ENCODE assay signal across 26 cellular contexts in the genomic region with DNA sequence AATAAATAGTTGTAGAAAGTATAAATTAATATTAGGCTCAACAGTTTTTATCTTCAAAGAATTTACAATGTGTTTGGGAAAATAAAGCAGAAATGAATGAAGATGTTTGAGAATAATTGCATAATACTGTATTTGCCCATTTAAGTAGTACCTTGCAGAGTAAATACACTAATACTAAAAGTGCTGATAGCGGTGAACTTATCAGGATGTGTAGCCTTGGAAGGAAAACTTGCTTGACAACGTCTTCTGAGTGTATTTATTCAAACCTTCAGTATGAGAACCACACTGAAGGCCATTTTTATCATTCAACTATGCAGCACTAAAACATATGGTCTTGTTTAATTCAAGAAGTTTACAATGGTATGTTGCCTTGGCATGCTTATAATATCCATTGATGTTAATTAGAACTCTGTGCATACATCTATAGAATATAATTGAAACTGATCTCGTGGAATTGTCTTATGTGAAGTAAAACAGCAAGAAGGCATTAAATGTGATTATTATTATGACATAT. TPM values are rescaled to one million over a fixed set of nuclear protein-coding genes. Genes with fewer than 3 reads are reported as not detected.
A peak's percentile ranks its signal among the peaks of the same experiment; 100 is the strongest.
DNase-seq lines count a peak whose midpoint lies in the region; ATAC-seq, FAIRE-seq and TF ChIP-seq lines count a peak whose summit lies in the region.
"Had no signal": no experiment of that assay in that cellular context is flagged by ENCODE, and none has a peak within 500 bp of the region (broad histone marks: within the 10 kb centered on the region; RNA-seq: fewer than 3 reads in every experiment).

No MANE protein-coding gene starts in this region.

- DNase-seq in HepG2 (ENCODE audit: low spot score), result peak; percentile 11
- no peak for DNase-seq in right lobe of liver
- DNase-seq in amniotic epithelial cell (ENCODE audit: low read depth), result peak; percentile 73
- peak; percentile 16 for DNase-seq in iris pigment epithelial cell (ENCODE audit: low read depth)
- DNase-seq in upper lobe of right lung, result no peak
- no peak for DNase-seq in RPMI8226
- no peak for DNase-seq in stimulated activated CD8-positive, alpha-beta memory T cell treated with anti-CD3 and anti-CD28 coated beads, Interleukin-4, amount 100 ng/mL, for 48 hours
- DNase-seq: AML-193; DMS53; GDM1; H7; HFFc6; KG1; NCI-H1105; NCI-H146; NCI-H2029 treated with DMSO at 0.1 percent for 48 hours; NCI-H226; NCI-H510A treated with DMSO at 0.1 percent for 48 hours; NCI-H774; NK-92 treated with Interleukin-12 subunit alpha and Interleukin-12 subunit beta, amount 100 ng/mL, for 24 hours had no signal

- no peak overlapping the region for H3K9ac ChIP-seq in HepG2 (ENCODE audit: insufficient read depth, low read depth, low read length)

- H4K20me1 ChIP-seq in HepG2 (ENCODE audit: insufficient read depth, low read length), result no peaks in the 10 kb centered on the region

- intact Hi-C loops in HepG2 (cut with micrococcal nuclease; ENCODE audit: unreplicated experiment) (no loop called here), right lobe of liver (cut with DNase I) (loop anchor here in 1 of 2 donors (10.0 kb wide), 1 partner anchor 245 kb away; no protein-coding TSS in a partner anchor), upper lobe of right lung (cut with DNase I) (no loop called here)

- TF ChIP-seq POLR2A in HepG2 (IDR thresholded peaks at IDR 0.05; ENCODE audit: insufficient read depth in 1 of 2, low read depth in 2 of 2, low read length in 2 of 2) (no peak), right lobe of liver (IDR thresholded peaks at IDR 0.05) (no peak)

- TF ChIP-seq RAD21 in HepG2 (CRISPR knock-in tag; IDR thresholded peaks at IDR 0.05), result no peak

- H2AFZ ChIP-seq in HepG2 (ENCODE audit: low read length), result no peak overlapping the region

- FAIRE-seq in HepG2 (lab: Jason Lieb, UNC), result peak; percentile 21
- FAIRE-seq: D721Med, GM18507, GM19239 had no signal

- BruUV-seq in HepG2 (replicated peaks; lab: Mats Ljungman, UMichigan), result no TSS peak

- H3K27me3 ChIP-seq in HepG2 (ENCODE audit: control insufficient read depth in 1 of 2, insufficient read depth in 2 of 2, low read length in 2 of 2), result no peaks in the 10 kb centered on the region; a peak in 1 of 5 replicates
- no peaks in the 10 kb centered on the region for H3K27me3 ChIP-seq in right lobe of liver
- H3K27me3 ChIP-seq in upper lobe of right lung, result no peaks in the 10 kb centered on the region

- peak in 1 of 2 experiments; percentile 38; a peak in 1 of 4 replicates for TF ChIP-seq EP300 in HepG2 (IDR thresholded peaks at IDR 0.05; ENCODE audit: low read depth in 2 of 2, low read length in 2 of 2)
- TF ChIP-seq EP300 in HepG2 (CRISPR knock-in tag; IDR thresholded peaks at IDR 0.05; ENCODE audit: borderline replicate concordance), result no peak

- H3K9me3 ChIP-seq in HepG2 (ENCODE audit: low read length), result no peaks in the 10 kb centered on the region
- H3K9me3 ChIP-seq in right lobe of liver, result no peaks in the 10 kb centered on the region
- no peaks in the 10 kb centered on the region for H3K9me3 ChIP-seq in upper lobe of right lung

- in situ Hi-C loops in HepG2 (cut with HindIII; ENCODE audit: extremely low pct_ligation_motif_present, low pct_unique_long_range_greater_than_20kb), result loop anchor here (10.0 to 25.0 kb wide), 2 partner anchors 368 to 785 kb away; no protein-coding TSS in a partner anchor

- H3K27ac ChIP-seq in HepG2 (ENCODE audit: extremely low read length, insufficient read depth, low read length), result no peak overlapping the region
- H3K27ac ChIP-seq in right lobe of liver, result no peak overlapping the region
- no peak overlapping the region for H3K27ac ChIP-seq in upper lobe of right lung
- H3K27ac ChIP-seq: 22Rv1 had no signal

- POLR2A ChIA-PET in HepG2 (lab: Yijun Ruan, JAX), result no interaction called here

- H3K4me3 ChIP-seq in HepG2 (replicated peaks in 1 of 3; ENCODE audit: insufficient read depth in 1 of 3, low read depth in 2 of 3, low read length in 3 of 3) (no peak overlapping the region), right lobe of liver (no peak overlapping the region), upper lobe of right lung (no peak overlapping the region)

- CTCF ChIA-PET in HepG2 (lab: Yijun Ruan, JAX; ENCODE audit: low intra/inter-chr PET ratio, low total read pairs), result no interaction called here

- TF ChIP-seq CTCF in HepG2 (CRISPR knock-in tag; IDR thresholded peaks at IDR 0.05) (no peak), right lobe of liver (IDR thresholded peaks at IDR 0.05) (no peak), upper lobe of right lung (IDR thresholded peaks at IDR 0.05) (no peak)

- WGBS in HepG2 (ENCODE audit: low lambda C conversion rate), result 37% methylated on average over 3 of the region's 3 CpGs
- 37% methylated on average over 3 of the region's 3 CpGs for WGBS in right lobe of liver (ENCODE audit: insufficient coverage, low coverage, low lambda C conversion rate, missing lambda C conversion rate)

- peaks cover 30% of the 10 kb centered on the region for H3K4me1 ChIP-seq in HepG2 (ENCODE audit: insufficient read depth, low read length)
- H3K4me1 ChIP-seq in right lobe of liver, result no peaks in the 10 kb centered on the region
- H3K4me1 ChIP-seq in upper lobe of right lung, result no peaks in the 10 kb centered on the region

- no peaks in the 10 kb centered on the region for H3K79me2 ChIP-seq in HepG2 (ENCODE audit: insufficient read depth, low read length)

- no peak for ATAC-seq in HepG2
- no peak for ATAC-seq in right lobe of liver
- ATAC-seq in upper lobe of right lung, result peak; percentile 74
- no peak for ATAC-seq in GM18520 (IDR thresholded peaks at IDR 0.05; ENCODE audit: unreplicated experiment)
- ATAC-seq: Panc1 had no signal

- no peaks in the 10 kb centered on the region for H3K36me3 ChIP-seq in HepG2 (replicated peaks in 1 of 2; ENCODE audit: control insufficient read depth in 1 of 2, insufficient read depth in 2 of 2, low read length in 2 of 2)
- no peaks in the 10 kb centered on the region for H3K36me3 ChIP-seq in right lobe of liver
- no peaks in the 10 kb centered on the region for H3K36me3 ChIP-seq in upper lobe of right lung

- no peak overlapping the region for H3K4me2 ChIP-seq in HepG2 (ENCODE audit: low read depth, low read length)

TF ChIP-seq in HepG2, 621 proteins besides CTCF, POLR2A, EP300 and RAD21 (continues in another document):
- TF ChIP-seq FUBP1 (CRISPR knock-in tag; IDR thresholded peaks at IDR 0.05; ENCODE audit: borderline replicate concordance) (no peak), ZNF782 (CRISPR knock-in tag; IDR thresholded peaks at IDR 0.05; ENCODE audit: borderline replicate concordance) (no peak), MAFK (conservative IDR thresholded peaks at IDR 0.05 in 1 of 2, IDR thresholded peaks at IDR 0.05 in 1 of 2; ENCODE audit: low read length in 2 of 2) (0 out of 4 replicates have a peak, but pooled peaks of 1 of the 2 experiments have one; percentile 14), NFIB (CRISPR knock-in tag; IDR thresholded peaks at IDR 0.05; ENCODE audit: borderline replicate concordance) (no peak)

RNA-seq across cellular contexts. Expression of gene MSRB3, which starts 41.3 kb away (rescaled TPM):
- total RNA-seq in HepG2 (2016; rRNA removed; fragmentation: Illumina TruSeq; extraction: Trizol) (1.4 and 1.5 TPM in 2 replicates), right lobe of liver (1 to 10 TPM; 1.4 to 5.6 (median 2.6) TPM), upper lobe of right lung (61.3 TPM)
- total RNA-seq in HepG2 (2016; cell fraction: cytosol; rRNA removed; fragmentation: Illumina TruSeq; extraction: Trizol; ENCODE audit: low read depth), result 1.1 and 1.8 TPM in 2 replicates
- total RNA-seq in HepG2 (2016; cell fraction: insoluble cytoplasmic fraction; rRNA removed; fragmentation: Illumina TruSeq; extraction: Trizol), result 0.79 and 2.2 TPM in 2 replicates
- total RNA-seq in HepG2 (2016; cell fraction: membrane; rRNA removed; fragmentation: Illumina TruSeq; extraction: Trizol), result 0.96 and 1.7 TPM in 2 replicates
- 1.4 and 1.5 TPM in 2 replicates for total RNA-seq in HepG2 (2016; cell fraction: nucleus; rRNA removed; fragmentation: Illumina TruSeq; extraction: Trizol)
- polyA plus RNA-seq in HepG2 (2011; rRNA removed), result 1.6 and 1.9 TPM in 2 replicates
- polyA plus RNA-seq in HepG2 (2011; cell fraction: cytosol; rRNA removed), result 0.98 and 1.4 TPM in 2 replicates
- 0.59 and 0.96 TPM in 2 replicates for polyA plus RNA-seq in HepG2 (2011; cell fraction: nucleus; rRNA removed)
- polyA plus RNA-seq in HepG2 (2012), result 0.49 and 0.52 TPM in 2 replicates
- 0.66 and 0.92 TPM in 2 replicates for polyA plus RNA-seq in HepG2 (2016; cell fraction: cytosol; fragmentation: Illumina TruSeq; extraction: Trizol; ENCODE audit: low read depth)
- 1.1 and 1.3 TPM in 2 replicates for polyA plus RNA-seq in HepG2 (2016; cell fraction: insoluble cytoplasmic fraction; fragmentation: Illumina TruSeq; extraction: Trizol; ENCODE audit: low read depth)
- polyA plus RNA-seq in HepG2 (2016; cell fraction: membrane; fragmentation: Illumina TruSeq; extraction: Trizol; ENCODE audit: low read depth), result 0.57 and 1.9 TPM in 2 replicates
- polyA plus RNA-seq in HepG2 (2016; cell fraction: nucleus; fragmentation: Illumina TruSeq; extraction: Trizol; ENCODE audit: insufficient read depth, low read depth), result 1.8 TPM in 2 replicates
- 3.4 and 28.8 TPM in 2 replicates for polyA minus RNA-seq in HepG2 (2011; rRNA and poly(A)+ RNA removed; ENCODE audit: low replicate concordance)
- polyA minus RNA-seq in HepG2 (2011; cell fraction: cytosol; rRNA and poly(A)+ RNA removed), result 0.79 and 0.97 TPM in 2 replicates
- 5.0 and 5.9 TPM in 2 replicates for polyA minus RNA-seq in HepG2 (2011; cell fraction: nucleus; rRNA and poly(A)+ RNA removed)

Comparison
In these comparisons a context has a peak if more than half of its experiments do, and no peak if none do; other contexts are left out.
1. DNase-seq: peak in HepG2 (single experiment), amniotic epithelial cell (single experiment) and iris pigment epithelial cell (single experiment); none in right lobe of liver (0 of 3), upper lobe of right lung (single experiment), RPMI8226 (single experiment) and stimulated activated CD8-positive, alpha-beta memory T cell treated with anti-CD3 and anti-CD28 coated beads, Interleukin-4, amount 100 ng/mL, for 48 hours (single experiment).